ENCODE assay signal across 23 cellular contexts in genomic region chr10:43111101-43111500, GRCh38. TPM values are rescaled to one million over a fixed set of nuclear protein-coding genes. Genes with fewer than 3 reads are reported as not detected.
A peak's percentile ranks its signal among the peaks of the same experiment; 100 is the strongest.
DNase-seq lines count a peak whose midpoint lies in the region; ATAC-seq, FAIRE-seq and TF ChIP-seq lines count a peak whose summit lies in the region.
"Had no signal": no experiment of that assay in that cellular context is flagged by ENCODE, and none has a peak within 500 bp of the region (broad histone marks: within the 10 kb centered on the region; RNA-seq: fewer than 3 reads in every experiment).

No MANE protein-coding gene starts in this region.

- TF ChIP-seq CTCF in HepG2 (CRISPR knock-in tag; IDR thresholded peaks at IDR 0.05) (no peak), right lobe of liver (IDR thresholded peaks at IDR 0.05) (no peak), keratinocyte (optimal IDR thresholded peaks at IDR 0.05 in 1 of 3, IDR thresholded peaks at IDR 0.05 in 1 of 3, conservative IDR thresholded peaks at IDR 0.05 in 1 of 3; ENCODE audit: extremely low read depth in 1 of 3, insufficient read depth in 2 of 3, low read length in 3 of 3) (no peak)

- dilution Hi-C loops in keratinocyte (cut with MboI; ENCODE audit: extremely low pct_ligation_motif_present, low sequenced_read_pairs) = no loop called here

- H4K12ac ChIP-seq in trophoblast cell (ENCODE audit: low read depth, low read length) = no peak overlapping the region

- TF ChIP-seq POLR2A in HepG2 (IDR thresholded peaks at IDR 0.05; ENCODE audit: insufficient read depth in 1 of 2, low read depth in 2 of 2, low read length in 2 of 2) (no peak), right lobe of liver (IDR thresholded peaks at IDR 0.05) (no peak)

- no TSS peak for BruUV-seq in HepG2 (replicated peaks; lab: Mats Ljungman, UMichigan)

- in situ Hi-C loops in HepG2 (cut with HindIII; ENCODE audit: extremely low pct_ligation_motif_present, low pct_unique_long_range_greater_than_20kb) = no loop called here

- H3K36me3 Mint-ChIP-seq in activated naive CD4-positive, alpha-beta T cell treated with anti-CD3 and anti-CD28 coated beads, Interleukin-2, amount 50 U/mL, for 72 hours = no peaks in the 10 kb centered on the region
- H3K36me3 Mint-ChIP-seq: CD4-positive, CD25-positive, alpha-beta regulatory T cell; IgD-negative memory B cell had no signal

- H3K9me1 ChIP-seq in keratinocyte (ENCODE audit: control insufficient read depth, extremely low read depth, insufficient read depth, low read length) = no peaks in the 10 kb centered on the region

- no peak overlapping the region for H2BK12ac ChIP-seq in trophoblast cell (ENCODE audit: low read length)

- DNase-seq in HepG2 (ENCODE audit: low spot score) (no peak), right lobe of liver (no peak), keratinocyte (ENCODE audit: low read depth, low spot score) (no peak), trophoblast cell (no peak)
- DNase-seq in central memory CD4-positive, alpha-beta T cell = no peak
- no peak for DNase-seq in activated naive CD4-positive, alpha-beta T cell treated with anti-CD3 and anti-CD28 coated beads, Interleukin-2, amount 50 U/mL, for 72 hours (ENCODE audit: low spot score in 2 of 2)
- DNase-seq: AML-193; Caco-2; CD4-positive, CD25-positive, alpha-beta regulatory T cell; DMS 273 treated with DMSO at 0.1 percent for 48 hours; DMS79 treated with DMSO at 0.1 percent for 48 hours; H7; NCI-H1417 treated with DMSO at 0.1 percent for 48 hours; NCI-H187; NCI-H446 treated with DMSO at 0.1 percent for 48 hours; NCI-H526 treated with DMSO at 0.1 percent for 48 hours; OCI-M1 had no signal

- H2AFZ ChIP-seq in HepG2 (ENCODE audit: low read length) = no peak overlapping the region
- H2AFZ ChIP-seq in keratinocyte (ENCODE audit: control insufficient read depth, low read length) = no peak overlapping the region
- H2AFZ ChIP-seq in trophoblast cell (ENCODE audit: insufficient read depth, low read length, poor library complexity) = no peak overlapping the region

- no peak overlapping the region for H4K8ac ChIP-seq in trophoblast cell (ENCODE audit: low read depth, low read length)

- H3K9me3 ChIP-seq in HepG2 (ENCODE audit: low read length) = no peaks in the 10 kb centered on the region
- no peaks in the 10 kb centered on the region for H3K9me3 ChIP-seq in right lobe of liver
- no peaks in the 10 kb centered on the region for H3K9me3 ChIP-seq in keratinocyte (ENCODE audit: control insufficient read depth, low read depth, low read length)
- H3K9me3 ChIP-seq in trophoblast cell (ENCODE audit: insufficient read depth, low read depth, low read length) = no peaks in the 10 kb centered on the region
- H3K9me3 ChIP-seq: Caco-2 had no signal

- no peaks in the 10 kb centered on the region for H3K9me3 Mint-ChIP-seq in activated naive CD4-positive, alpha-beta T cell treated with anti-CD3 and anti-CD28 coated beads, Interleukin-2, amount 50 U/mL, for 72 hours
- H3K9me3 Mint-ChIP-seq: CD4-positive, CD25-positive, alpha-beta regulatory T cell; HFFc6; IgD-negative memory B cell had no signal

- no peak overlapping the region for H3K27ac Mint-ChIP-seq in activated naive CD4-positive, alpha-beta T cell treated with anti-CD3 and anti-CD28 coated beads, Interleukin-2, amount 50 U/mL, for 72 hours

- no peak overlapping the region for H3K9ac ChIP-seq in HepG2 (ENCODE audit: insufficient read depth, low read depth, low read length)
- no peak overlapping the region for H3K9ac ChIP-seq in keratinocyte (ENCODE audit: control insufficient read depth, extremely low read depth, insufficient read depth, low read length)
- no peak overlapping the region for H3K9ac ChIP-seq in trophoblast cell (ENCODE audit: low read length)

- H3K4me3 ChIP-seq in HepG2 (replicated peaks in 1 of 3; ENCODE audit: insufficient read depth in 1 of 3, low read depth in 2 of 3, low read length in 3 of 3) (peak overlapping the region in 1 of 3 experiments; percentile 43; a peak in 1 of 6 replicates), right lobe of liver (no peak overlapping the region), keratinocyte (ENCODE audit: control insufficient read depth in 2 of 3, extremely low read depth in 1 of 3, insufficient read depth in 2 of 3, low read depth in 1 of 3, low read length in 3 of 3) (no peak overlapping the region), trophoblast cell (ENCODE audit: low read depth, low read length) (no peak overlapping the region)

- H3K23ac ChIP-seq in trophoblast cell (ENCODE audit: low read length) = no peak overlapping the region

- H3K79me1 ChIP-seq in trophoblast cell (ENCODE audit: low read length) = peaks cover 4% of the 10 kb centered on the region

- H4K20me1 ChIP-seq in HepG2 (ENCODE audit: insufficient read depth, low read length) = no peaks in the 10 kb centered on the region
- no peaks in the 10 kb centered on the region for H4K20me1 ChIP-seq in keratinocyte (ENCODE audit: control insufficient read depth, extremely low read depth, insufficient read depth, low read length)

- FAIRE-seq in HepG2 (lab: Jason Lieb, UNC) (no peak), keratinocyte (lab: Jason Lieb, UNC) (no peak)
- FAIRE-seq: RCC 7860 had no signal

- H3K18ac ChIP-seq in trophoblast cell (ENCODE audit: low read length) = no peak overlapping the region

- CTCF ChIA-PET in HepG2 (lab: Yijun Ruan, JAX; ENCODE audit: low intra/inter-chr PET ratio, low total read pairs) = no interaction called here

- peak overlapping the region; percentile 14 for H2BK120ac ChIP-seq in trophoblast cell (ENCODE audit: insufficient read depth, low read length, poor library complexity)

- intact Hi-C loops in HepG2 (cut with micrococcal nuclease; ENCODE audit: unreplicated experiment) (no loop called here), right lobe of liver (cut with DNase I) (no loop called here)

- no peak overlapping the region for H3K27ac ChIP-seq in HepG2 (ENCODE audit: extremely low read length, insufficient read depth, low read length)
- no peak overlapping the region for H3K27ac ChIP-seq in right lobe of liver
- H3K27ac ChIP-seq in keratinocyte (ENCODE audit: control insufficient read depth, insufficient read depth, low read length) = peak overlapping the region; percentile 14
- H3K27ac ChIP-seq in trophoblast cell (ENCODE audit: low read depth, low read length) = no peak overlapping the region

- peaks cover 16% of the 10 kb centered on the region for H3K4me1 ChIP-seq in HepG2 (ENCODE audit: insufficient read depth, low read length)
- H3K4me1 ChIP-seq in right lobe of liver = no peaks in the 10 kb centered on the region
- H3K4me1 ChIP-seq in keratinocyte (ENCODE audit: control insufficient read depth, extremely low read depth, insufficient read depth, low read length) = peaks cover 21% of the 10 kb centered on the region
- peaks cover 8 to 19% of the 10 kb centered on the region in 2 experiments for H3K4me1 ChIP-seq in trophoblast cell (ENCODE audit: control insufficient read depth in 1 of 2, insufficient read depth in 2 of 2, low read length in 2 of 2)
- H3K4me1 ChIP-seq: Caco-2 had no signal

- no peak overlapping the region for H4K91ac ChIP-seq in trophoblast cell (ENCODE audit: low read depth, low read length)

- H3K4ac ChIP-seq in trophoblast cell (ENCODE audit: low read depth, low read length) = no peak overlapping the region

- H2AK5ac ChIP-seq in trophoblast cell (ENCODE audit: low read length) = no peak overlapping the region

- H3K27me3 ChIP-seq in HepG2 (ENCODE audit: control insufficient read depth in 1 of 2, insufficient read depth in 2 of 2, low read length in 2 of 2) = peaks cover 2 to 7% of the 10 kb centered on the region in 2 experiments; a peak in 3 of 5 replicates
- H3K27me3 ChIP-seq in right lobe of liver = no peaks in the 10 kb centered on the region
- H3K27me3 ChIP-seq in keratinocyte (ENCODE audit: control insufficient read depth, extremely low read depth, insufficient read depth, low read length) = no peaks in the 10 kb centered on the region
- H3K27me3 ChIP-seq in trophoblast cell (ENCODE audit: insufficient read depth, low read length) = no peaks in the 10 kb centered on the region

- no peak overlapping the region for H2BK5ac ChIP-seq in trophoblast cell (ENCODE audit: low read depth, low read length, poor library complexity)

- no peak for TF ChIP-seq EP300 in HepG2 (IDR thresholded peaks at IDR 0.05; ENCODE audit: low read depth in 2 of 2, low read length in 2 of 2)
- no peak for TF ChIP-seq EP300 in HepG2 (CRISPR knock-in tag; IDR thresholded peaks at IDR 0.05; ENCODE audit: borderline replicate concordance)

- POLR2A ChIA-PET in HepG2 (lab: Yijun Ruan, JAX) = no interaction called here

- no peak overlapping the region for H3K14ac ChIP-seq in trophoblast cell (ENCODE audit: low read length)

- no peak for TF ChIP-seq RAD21 in HepG2 (CRISPR knock-in tag; IDR thresholded peaks at IDR 0.05)

- no peaks in the 10 kb centered on the region for H3K79me2 ChIP-seq in HepG2 (ENCODE audit: insufficient read depth, low read length)
- no peaks in the 10 kb centered on the region for H3K79me2 ChIP-seq in keratinocyte (ENCODE audit: control insufficient read depth, insufficient read depth, low read length)
- no peaks in the 10 kb centered on the region for H3K79me2 ChIP-seq in trophoblast cell (ENCODE audit: control insufficient read depth, insufficient read depth, low read length, poor library complexity)

- no peaks in the 10 kb centered on the region for H3K36me3 ChIP-seq in HepG2 (replicated peaks in 1 of 2; ENCODE audit: control insufficient read depth in 1 of 2, insufficient read depth in 2 of 2, low read length in 2 of 2)
- H3K36me3 ChIP-seq in right lobe of liver = no peaks in the 10 kb centered on the region
- no peaks in the 10 kb centered on the region for H3K36me3 ChIP-seq in keratinocyte (ENCODE audit: control insufficient read depth in 2 of 2, extremely low read depth in 1 of 2, insufficient read depth in 2 of 2, low read length in 2 of 2)
- H3K36me3 ChIP-seq in trophoblast cell (ENCODE audit: control insufficient read depth in 1 of 2, insufficient read depth in 2 of 2, low read length in 2 of 2) = no peaks in the 10 kb centered on the region

- H3K4me2 ChIP-seq in HepG2 (ENCODE audit: low read depth, low read length) = peak overlapping the region; percentile 62
- no peak overlapping the region for H3K4me2 ChIP-seq in keratinocyte (ENCODE audit: control insufficient read depth, extremely low read depth, insufficient read depth, low read depth, low read length)
- H3K4me2 ChIP-seq in trophoblast cell (ENCODE audit: low read length) = no peak overlapping the region

- WGBS in HepG2 (ENCODE audit: low lambda C conversion rate) = no CpG with 5 or more reads among the region's 11 CpGs
- 80% methylated on average over 1 of the region's 11 CpGs for WGBS in right lobe of liver (ENCODE audit: insufficient coverage, low coverage, low lambda C conversion rate, missing lambda C conversion rate)
- no CpG with 5 or more reads among the region's 11 CpGs for WGBS in trophoblast cell (ENCODE audit: extremely low coverage, insufficient coverage, insufficient read length)

- ATAC-seq in HepG2 (no peak), right lobe of liver (no peak), HG02610 (IDR thresholded peaks at IDR 0.05; ENCODE audit: unreplicated experiment) (no peak), HG03520 (IDR thresholded peaks at IDR 0.05; ENCODE audit: unreplicated experiment) (no peak)
- no peak for ATAC-seq in activated naive CD4-positive, alpha-beta T cell treated with anti-CD3 and anti-CD28 coated beads, Interleukin-2, amount 50 U/mL, for 72 hours

RNA-seq across cellular contexts. Expression of gene CSGALNACT2, which starts 27.1 kb away (rescaled TPM):
- total RNA-seq in HepG2 (2016; rRNA removed; fragmentation: Illumina TruSeq; extraction: Trizol) (3.3 and 3.6 TPM in 2 replicates), right lobe of liver (10 to 100 TPM in 1 of 6 experiments, 1 to 10 TPM in 5; 5.4 to 11.1 (median 8.3) TPM)
- total RNA-seq in HepG2 (2016; cell fraction: cytosol; rRNA removed; fragmentation: Illumina TruSeq; extraction: Trizol; ENCODE audit: low read depth) = 9.3 and 11.5 TPM in 2 replicates
- total RNA-seq in HepG2 (2016; cell fraction: insoluble cytoplasmic fraction; rRNA removed; fragmentation: Illumina TruSeq; extraction: Trizol) = 3.5 and 3.7 TPM in 2 replicates
- 9.4 and 11.4 TPM in 2 replicates for total RNA-seq in HepG2 (2016; cell fraction: membrane; rRNA removed; fragmentation: Illumina TruSeq; extraction: Trizol)
- 4.3 and 4.5 TPM in 2 replicates for total RNA-seq in HepG2 (2016; cell fraction: nucleus; rRNA removed; fragmentation: Illumina TruSeq; extraction: Trizol)
- polyA plus RNA-seq in HepG2 (2011; rRNA removed) (7.1 and 8.2 TPM in 2 replicates), keratinocyte (12.0 to 19.7 TPM (median 16.2 TPM) in 3 replicates)
- 3.4 and 6.9 TPM in 2 replicates for polyA plus RNA-seq in HepG2 (2011; cell fraction: cytosol; rRNA removed)
- 5.3 and 8.7 TPM in 2 replicates for polyA plus RNA-seq in HepG2 (2011; cell fraction: nucleus; rRNA removed)
- 5.8 and 10.3 TPM in 2 replicates for polyA plus RNA-seq in HepG2 (2012)
- polyA plus RNA-seq in HepG2 (2016; cell fraction: cytosol; fragmentation: Illumina TruSeq; extraction: Trizol; ENCODE audit: low read depth) = 1.3 and 1.5 TPM in 2 replicates
- polyA plus RNA-seq in HepG2 (2016; cell fraction: insoluble cytoplasmic fraction; fragmentation: Illumina TruSeq; extraction: Trizol; ENCODE audit: low read depth) = 5.7 TPM in 2 replicates
- polyA plus RNA-seq in HepG2 (2016; cell fraction: membrane; fragmentation: Illumina TruSeq; extraction: Trizol; ENCODE audit: low read depth) = 3.9 and 4.4 TPM in 2 replicates
- polyA plus RNA-seq in HepG2 (2016; cell fraction: nucleus; fragmentation: Illumina TruSeq; extraction: Trizol; ENCODE audit: insufficient read depth, low read depth) = 10.6 and 11.0 TPM in 2 replicates
- polyA minus RNA-seq in HepG2 (2011; rRNA and poly(A)+ RNA removed; ENCODE audit: low replicate concordance) = 3.1 and 4.4 TPM in 2 replicates
- 5.9 and 8.1 TPM in 2 replicates for polyA minus RNA-seq in HepG2 (2011; cell fraction: cytosol; rRNA and poly(A)+ RNA removed)
- polyA minus RNA-seq in HepG2 (2011; cell fraction: nucleus; rRNA and poly(A)+ RNA removed) = 8.2 and 10.3 TPM in 2 replicates
- 15.8 TPM for polyA plus RNA-seq in keratinocyte (2011; ENCODE audit: low read depth)
- polyA plus RNA-seq in keratinocyte (2011; cell fraction: cytosol; rRNA removed) = 11.3 and 17.7 TPM in 2 replicates
- 23.4 and 30.8 TPM in 2 replicates for polyA plus RNA-seq in keratinocyte (2011; cell fraction: nucleus; rRNA removed)
- polyA plus RNA-seq in keratinocyte (2012; ENCODE audit: low replicate concordance) = 10.6 and 12.4 TPM in 2 replicates
- polyA minus RNA-seq in keratinocyte = 5.7 to 13.6 TPM (median 7.1 TPM) in 3 replicates
- 10.2 TPM for polyA minus RNA-seq in keratinocyte (2011; cell fraction: cytosol; rRNA and poly(A)+ RNA removed)
- polyA minus RNA-seq in keratinocyte (2011; cell fraction: nucleus; rRNA and poly(A)+ RNA removed) = 7.7 and 17.0 TPM in 2 replicates
- polyA plus RNA-seq in trophoblast cell (2013) = 7.8 and 7.9 TPM in 2 replicates
- total RNA-seq in activated naive CD4-positive, alpha-beta T cell treated with anti-CD3 and anti-CD28 coated beads, Interleukin-2, amount 50 U/mL, for 72 hours = 10 to 100 TPM; 28.7 to 38.8 TPM

RNA-seq across cellular contexts. Expression of gene RET, which starts 34.2 kb away (rescaled TPM):
- total RNA-seq in HepG2 (2016; rRNA removed; fragmentation: Illumina TruSeq; extraction: Trizol) (0.02 TPM in 1 of 2 replicates, not detected in the other), right lobe of liver (10 to 100 TPM in 1 of 6 experiments, 1 to 10 TPM in 3, under 1 TPM in 2; 0.53 to 10.2 (median 1.4) TPM)
- not detected in 2 replicates for total RNA-seq in HepG2 (2016; cell fraction: cytosol; rRNA removed; fragmentation: Illumina TruSeq; extraction: Trizol; ENCODE audit: low read depth)
- total RNA-seq in HepG2 (2016; cell fraction: insoluble cytoplasmic fraction; rRNA removed; fragmentation: Illumina TruSeq; extraction: Trizol) = not detected in 2 replicates
- total RNA-seq in HepG2 (2016; cell fraction: membrane; rRNA removed; fragmentation: Illumina TruSeq; extraction: Trizol) = not detected in 2 replicates
- not detected in 2 replicates for total RNA-seq in HepG2 (2016; cell fraction: nucleus; rRNA removed; fragmentation: Illumina TruSeq; extraction: Trizol)
- polyA plus RNA-seq in HepG2 (2011; rRNA removed) (not detected in 2 replicates), keratinocyte (0.21 to 0.63 TPM (median 0.41 TPM) in 3 replicates)
- not detected in 2 replicates for polyA plus RNA-seq in HepG2 (2011; cell fraction: cytosol; rRNA removed)
- not detected in 2 replicates for polyA plus RNA-seq in HepG2 (2011; cell fraction: nucleus; rRNA removed)
- polyA plus RNA-seq in HepG2 (2012) = 0.03 TPM in 1 of 2 replicates, not detected in the other
- not detected in 2 replicates for polyA plus RNA-seq in HepG2 (2016; cell fraction: cytosol; fragmentation: Illumina TruSeq; extraction: Trizol; ENCODE audit: low read depth)
- polyA plus RNA-seq in HepG2 (2016; cell fraction: insoluble cytoplasmic fraction; fragmentation: Illumina TruSeq; extraction: Trizol; ENCODE audit: low read depth) = not detected in 2 replicates
- not detected in 2 replicates for polyA plus RNA-seq in HepG2 (2016; cell fraction: membrane; fragmentation: Illumina TruSeq; extraction: Trizol; ENCODE audit: low read depth)
- not detected in 2 replicates for polyA plus RNA-seq in HepG2 (2016; cell fraction: nucleus; fragmentation: Illumina TruSeq; extraction: Trizol; ENCODE audit: insufficient read depth, low read depth)
- 0.04 TPM in 1 of 2 replicates, not detected in the other for polyA minus RNA-seq in HepG2 (2011; rRNA and poly(A)+ RNA removed; ENCODE audit: low replicate concordance)
- polyA minus RNA-seq in HepG2 (2011; cell fraction: cytosol; rRNA and poly(A)+ RNA removed) = not detected in 2 replicates
- polyA minus RNA-seq in HepG2 (2011; cell fraction: nucleus; rRNA and poly(A)+ RNA removed) = not detected in 2 replicates
- polyA plus RNA-seq in keratinocyte (2011; ENCODE audit: low read depth) = 0.35 TPM
- 0.23 and 0.28 TPM in 2 replicates for polyA plus RNA-seq in keratinocyte (2011; cell fraction: cytosol; rRNA removed)
- polyA plus RNA-seq in keratinocyte (2011; cell fraction: nucleus; rRNA removed) = 1.0 and 1.1 TPM in 2 replicates
- polyA plus RNA-seq in keratinocyte (2012; ENCODE audit: low replicate concordance) = 0.31 and 0.94 TPM in 2 replicates
- polyA minus RNA-seq in keratinocyte = 0.19 to 2.1 TPM (median 0.26 TPM) in 3 replicates
- polyA minus RNA-seq in keratinocyte (2011; cell fraction: cytosol; rRNA and poly(A)+ RNA removed) = 2.1 TPM
- 0.47 and 1.2 TPM in 2 replicates for polyA minus RNA-seq in keratinocyte (2011; cell fraction: nucleus; rRNA and poly(A)+ RNA removed)
- 0.03 and 0.04 TPM in 2 replicates for polyA plus RNA-seq in trophoblast cell (2013)
- under 1 TPM in 1 of 2 donors, not detected in 1; 0.45 TPM for total RNA-seq in activated naive CD4-positive, alpha-beta T cell treated with anti-CD3 and anti-CD28 coated beads, Interleukin-2, amount 50 U/mL, for 72 hours
- total RNA-seq: Caco-2, SK-MEL-5 had no signal
- polyA plus RNA-seq: CD4-positive, CD25-positive, alpha-beta regulatory T cell had no signal
